In the genomic region with DNA sequence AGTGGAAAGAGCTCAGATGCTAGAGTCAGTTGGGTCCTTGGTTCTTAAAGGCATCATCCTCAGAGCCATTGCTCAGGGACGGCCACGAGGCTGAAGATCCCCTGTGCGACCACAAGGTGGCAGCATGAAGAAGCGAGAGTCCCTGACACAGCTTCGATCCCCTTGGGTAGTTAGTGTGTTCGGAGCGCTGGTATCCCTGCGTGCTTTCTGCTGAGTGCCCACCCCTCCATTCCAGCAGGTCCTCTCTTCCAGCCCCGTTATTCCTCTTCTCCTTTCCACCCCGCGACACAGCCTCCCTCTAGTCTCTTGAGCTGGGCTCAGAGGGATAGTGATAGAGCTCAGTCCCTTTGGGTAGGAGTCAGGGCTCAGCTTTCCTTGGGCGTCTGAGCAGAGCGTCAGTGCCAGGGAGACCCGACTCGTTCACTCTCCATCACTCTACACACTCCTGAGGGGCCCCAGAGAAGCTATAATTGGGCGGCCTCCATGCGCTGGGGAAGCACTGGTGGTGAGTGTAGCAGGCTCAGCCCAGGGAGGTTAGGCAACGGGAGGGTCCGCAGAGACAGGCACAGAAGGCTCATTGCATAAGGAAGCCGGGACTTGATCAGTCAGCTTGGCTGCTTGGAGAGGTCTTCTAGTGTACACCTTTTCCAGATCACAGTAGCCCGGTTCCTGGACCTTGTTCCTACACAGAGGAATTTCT, we compare ENCODE assay signal across 9 cellular contexts. TPM values are rescaled to one million over a fixed set of nuclear protein-coding genes. Genes with fewer than 3 reads are reported as not detected.
DNase-seq lines count a peak whose midpoint lies in the region; ATAC-seq and TF ChIP-seq lines count a peak whose summit lies in the region.
"Had no signal": no experiment of that assay in that cellular context is flagged by ENCODE, and none has a peak within 500 bp of the region (broad histone marks: within the 10 kb centered on the region; RNA-seq: fewer than 3 reads in every experiment).

A gene with protein sequence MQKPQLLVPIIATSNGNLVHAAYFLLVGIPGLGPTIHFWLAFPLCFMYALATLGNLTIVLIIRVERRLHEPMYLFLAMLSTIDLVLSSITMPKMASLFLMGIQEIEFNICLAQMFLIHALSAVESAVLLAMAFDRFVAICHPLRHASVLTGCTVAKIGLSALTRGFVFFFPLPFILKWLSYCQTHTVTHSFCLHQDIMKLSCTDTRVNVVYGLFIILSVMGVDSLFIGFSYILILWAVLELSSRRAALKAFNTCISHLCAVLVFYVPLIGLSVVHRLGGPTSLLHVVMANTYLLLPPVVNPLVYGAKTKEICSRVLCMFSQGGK (plus strand): TSS at position 516 of the 700 bp plus-strand sequence. CDS start 2,314 bp downstream, outside the sequence.

- ATAC-seq in GM19328 (IDR thresholded peaks at IDR 0.05; ENCODE audit: unreplicated experiment), result peak; percentile 96
- peak; percentile 97 for ATAC-seq in HG03442 (IDR thresholded peaks at IDR 0.05; ENCODE audit: unreplicated experiment)

- H3K27ac Mint-ChIP-seq in CD14-positive monocyte, result no peak within 1 kb of the TSS
- no peak within 1 kb of the TSS for H3K27ac Mint-ChIP-seq in activated CD4-positive, alpha-beta T cell treated with anti-CD3 and anti-CD28 coated beads, Interleukin-2, amount 10 ng/mL, durations not matched to agents 7 days and 5 days

- H3K27me3 ChIP-seq in duodenal mucosa (ENCODE audit: control insufficient read depth in 1 of 2, insufficient read depth in 2 of 2, low read length in 2 of 2), result peaks cover 4 to 9% of the 10 kb centered on the region in 2 donors

- no peak within 1 kb of the TSS for H3K27ac ChIP-seq in duodenal mucosa (ENCODE audit: low read depth, low read length)

- H3K9me3 ChIP-seq in duodenal mucosa (ENCODE audit: control insufficient read depth in 1 of 2, low read length in 2 of 2), result no peaks in the 10 kb centered on the region

- peak within 1 kb of the TSS; percentile 36 to 48 for H3K4me3 ChIP-seq in duodenal mucosa (ENCODE audit: low read depth in 1 of 2, low read length in 2 of 2)

- no peaks in the 10 kb centered on the region for H3K36me3 Mint-ChIP-seq in CD14-positive monocyte
- no peaks in the 10 kb centered on the region for H3K36me3 Mint-ChIP-seq in activated CD4-positive, alpha-beta T cell treated with anti-CD3 and anti-CD28 coated beads, Interleukin-2, amount 10 ng/mL, durations not matched to agents 7 days and 5 days (ENCODE audit: low read depth)

- peaks cover 0 to 3% (median 0%) of the 10 kb centered on the region in 3 donors for H3K27me3 Mint-ChIP-seq in CD14-positive monocyte (ENCODE audit: low read depth in 3 of 3)
- peaks cover 4% of the 10 kb centered on the region for H3K27me3 Mint-ChIP-seq in activated CD4-positive, alpha-beta T cell treated with anti-CD3 and anti-CD28 coated beads, Interleukin-2, amount 10 ng/mL, durations not matched to agents 7 days and 5 days

- H3K36me3 ChIP-seq in duodenal mucosa (ENCODE audit: control insufficient read depth in 1 of 2, insufficient read depth in 2 of 2, low read length in 2 of 2), result no peaks in the 10 kb centered on the region

- no peak within 1 kb of the TSS for H3K9ac ChIP-seq in duodenal mucosa (ENCODE audit: low read depth in 1 of 2, low read length in 2 of 2)

- TF ChIP-seq CTCF in CD14-positive monocyte (IDR thresholded peaks at IDR 0.05), result peak; percentile 85

- no peaks in the 10 kb centered on the region for H3K9me3 Mint-ChIP-seq in CD14-positive monocyte
- H3K9me3 Mint-ChIP-seq in activated CD4-positive, alpha-beta T cell treated with anti-CD3 and anti-CD28 coated beads, Interleukin-2, amount 10 ng/mL, durations not matched to agents 7 days and 5 days, result no peaks in the 10 kb centered on the region

- CTCF ChIA-PET in activated CD4-positive, alpha-beta T cell treated with anti-CD3 and anti-CD28 coated beads, Interleukin-2, amount 10 ng/mL, durations not matched to agents 7 days and 5 days (lab: Charles Lee), result interaction anchor here (0.8 to 1.7 kb wide), 7 partner anchors 8 to 1254 kb away, joined by 3 to 6 read pairs (median 4); no protein-coding TSS in a partner anchor

- H3K4me1 ChIP-seq in duodenal mucosa (ENCODE audit: control insufficient read depth in 1 of 2, insufficient read depth in 2 of 2, low read length in 2 of 2), result no peaks in the 10 kb centered on the region

- intact Hi-C loops in CD14-positive monocyte (cut with micrococcal nuclease), result loop anchor here in 1 of 2 donors (10.0 kb wide), 1 partner anchor 452 kb away; no protein-coding TSS in a partner anchor

- DNase-seq in CD14-positive monocyte (ENCODE audit: low spot score), result peak; percentile 51
- DNase-seq in NCI-H510A (lab: John Stamatoyannopoulos, UW), result peak; percentile 82
- peak; percentile 74 for DNase-seq in activated CD4-positive, alpha-beta T cell treated with anti-CD3 and anti-CD28 coated beads, Interleukin-2, amount 10 ng/mL, durations not matched to agents 7 days and 5 days
- peak; percentile 69 to 73 for DNase-seq in lung microvascular endothelial cell (ENCODE audit: low read depth in 2 of 2)
- peak; percentile 49 for DNase-seq in stimulated activated CD8-positive, alpha-beta memory T cell treated with anti-CD3 and anti-CD28 coated beads, Interleukin-12 subunit alpha, Interleukin-12 subunit beta, amount 100 ng/mL, for 1 hour (ENCODE audit: low read depth)

- POLR2A ChIA-PET in activated CD4-positive, alpha-beta T cell treated with anti-CD3 and anti-CD28 coated beads, Interleukin-2, amount 10 ng/mL, durations not matched to agents 7 days and 5 days (lab: Charles Lee), result interaction anchor here (0.6 kb wide), 1 partner anchor 194 kb away, joined by 3 read pairs; no protein-coding TSS in a partner anchor

- no peaks in the 10 kb centered on the region for H3K4me1 Mint-ChIP-seq in CD14-positive monocyte
- no peaks in the 10 kb centered on the region for H3K4me1 Mint-ChIP-seq in activated CD4-positive, alpha-beta T cell treated with anti-CD3 and anti-CD28 coated beads, Interleukin-2, amount 10 ng/mL, durations not matched to agents 7 days and 5 days

- H3K4me3 Mint-ChIP-seq in CD14-positive monocyte, result no peak within 1 kb of the TSS
- no peak within 1 kb of the TSS for H3K4me3 Mint-ChIP-seq in activated CD4-positive, alpha-beta T cell treated with anti-CD3 and anti-CD28 coated beads, Interleukin-2, amount 10 ng/mL, durations not matched to agents 7 days and 5 days

RNA-seq across cellular contexts. Expression of the gene that starts here (rescaled TPM):
- not detected for polyA plus RNA-seq in CD14-positive monocyte
- total RNA-seq in activated CD4-positive, alpha-beta T cell treated with anti-CD3 and anti-CD28 coated beads, Interleukin-2, amount 10 ng/mL, durations not matched to agents 7 days and 5 days, result not detected
- not detected in 2 replicates for total RNA-seq in lung microvascular endothelial cell
- polyA plus RNA-seq: adipose tissue had no signal

Comparison
In these comparisons a context has a peak if more than half of its experiments do, and no peak if none do; other contexts are left out.
1. Peak in DNase-seq in CD14-positive monocyte; RNA of the gene not detected or under 1 TPM.
2. Peak in DNase-seq in activated CD4-positive, alpha-beta T cell treated with anti-CD3 and anti-CD28 coated beads, Interleukin-2, amount 10 ng/mL, durations not matched to agents 7 days and 5 days; RNA of the gene not detected or under 1 TPM.
3. Peak in DNase-seq in lung microvascular endothelial cell; RNA of the gene not detected or under 1 TPM.